7 cellular contexts compared by ENCODE assay signal in genomic region chr4:56976878-56977320, GRCh38. TPM values are rescaled to one million over a fixed set of nuclear protein-coding genes. Genes with fewer than 3 reads are reported as not detected.
DNase-seq lines count a peak whose midpoint lies in the region; ATAC-seq, FAIRE-seq and TF ChIP-seq lines count a peak whose summit lies in the region.

No MANE protein-coding gene starts in this region.

- TF ChIP-seq CTCF in foreskin fibroblast (IDR thresholded peaks at IDR 0.05; ENCODE audit: low read depth, low read length) = no peak
- TF ChIP-seq CTCF in ovary (IDR thresholded peaks at IDR 0.05) = no peak

- TF ChIP-seq POLR2A in GM12892 (IDR thresholded peaks at IDR 0.05; ENCODE audit: low read depth, low read length) (no peak), ovary (IDR thresholded peaks at IDR 0.05) (no peak)

- H3K9me3 Mint-ChIP-seq in activated T-cell treated with anti-CD3 and anti-CD28 coated beads, Interleukin-2, amount 50 U/mL, for 4 hours = no peaks in the 10 kb centered on the region

- H3K27me3 ChIP-seq in HAP-1 (ENCODE audit: low read depth) (no peaks in the 10 kb centered on the region), ovary (no peaks in the 10 kb centered on the region)

- H3K4me3 Mint-ChIP-seq in activated T-cell treated with anti-CD3 and anti-CD28 coated beads, Interleukin-2, amount 50 U/mL, for 4 hours = peak overlapping the region; percentile 99

- intact Hi-C loops in ovary (cut with DNase I) = loop anchor here in 1 of 4 donors (5.0 kb wide), 1 partner anchor 70 kb away; the partner anchor contains the start of gene REST

- peaks cover 31% of the 10 kb centered on the region for H3K36me3 Mint-ChIP-seq in activated T-cell treated with anti-CD3 and anti-CD28 coated beads, Interleukin-2, amount 50 U/mL, for 4 hours (ENCODE audit: insufficient read depth)

- WGBS in ovary, 3 donors = 0% methylated on average over 12 to 45 of the region's 45 CpGs

- DNase-seq in GM12892 (ENCODE audit: insufficient read length) (peak; percentile 38), HAP-1 (ENCODE audit: low spot score in 2 of 2) (peak in 1 of 2 experiments; percentile 47), NCI-H1092 treated with DMSO at 0.1 percent for 48 hours (lab: John Stamatoyannopoulos, UW) (peak; percentile 73), foreskin fibroblast (peak; percentile 12 to 58), ovary (peak in 1 of 5 donors; percentile 28), hepatic stellate cell (ENCODE audit: low spot score) (no peak)
- DNase-seq in activated T-cell treated with anti-CD3 and anti-CD28 coated beads, Interleukin-2, amount 50 U/mL, for 4 hours = peak; percentile 40

- no peaks in the 10 kb centered on the region for H3K27me3 Mint-ChIP-seq in activated T-cell treated with anti-CD3 and anti-CD28 coated beads, Interleukin-2, amount 50 U/mL, for 4 hours (ENCODE audit: low read depth)

- no peak for TF ChIP-seq EP300 in ovary (IDR thresholded peaks at IDR 0.05)

- in situ Hi-C loops in HAP-1 (cut with MboI; ENCODE audit: low sequenced_read_pairs) = no loop called here

- peaks cover 8% of the 10 kb centered on the region for H3K4me1 ChIP-seq in HAP-1
- peaks cover 19% of the 10 kb centered on the region for H3K4me1 ChIP-seq in ovary (ENCODE audit: insufficient read depth)

- ATAC-seq in activated T-cell treated with anti-CD3 and anti-CD28 coated beads, Interleukin-2, amount 50 U/mL, for 4 hours = peak; percentile 41 to 45

- H3K27ac ChIP-seq in ovary = peak overlapping the region in 1 of 2 donors; percentile 88

- H3K4me1 Mint-ChIP-seq in activated T-cell treated with anti-CD3 and anti-CD28 coated beads, Interleukin-2, amount 50 U/mL, for 4 hours (ENCODE audit: low read depth) = peaks cover 61% of the 10 kb centered on the region

- H3K4me3 ChIP-seq in HAP-1 = peak overlapping the region; percentile 96
- peak overlapping the region; percentile 68 to 94 for H3K4me3 ChIP-seq in foreskin fibroblast (ENCODE audit: low read depth in 1 of 2, low read length in 2 of 2)
- peak overlapping the region; percentile 90 for H3K4me3 ChIP-seq in ovary

- no peak for FAIRE-seq in GM12892 (lab: Jason Lieb, UNC)

- H3K9me3 ChIP-seq in HAP-1 = peaks cover 2% of the 10 kb centered on the region
- H3K9me3 ChIP-seq in ovary = no peaks in the 10 kb centered on the region

- H3K36me3 ChIP-seq in HAP-1 (replicated peaks) (peaks cover 29% of the 10 kb centered on the region), ovary (no peaks in the 10 kb centered on the region)

RNA-seq across cellular contexts. Expression of gene NOA1, which starts 0.5 kb away (rescaled TPM):
- polyA plus RNA-seq in GM12892 (2012; ENCODE audit: missing spikeins) = 12.8 TPM
- 10 to 100 TPM; 23.3 to 25.0 (median 24.3) TPM for total RNA-seq in activated T-cell treated with anti-CD3 and anti-CD28 coated beads, Interleukin-2, amount 50 U/mL, for 4 hours
- 10 to 100 TPM; 12.6 to 21.5 (median 18.5) TPM for total RNA-seq in ovary
- 10 to 100 TPM; 16.2 to 19.1 TPM for polyA plus RNA-seq in ovary

RNA-seq across cellular contexts. Expression of gene POLR2B, which starts 1.8 kb away (rescaled TPM):
- polyA plus RNA-seq in GM12892 (2012; ENCODE audit: missing spikeins) = 64.4 TPM
- 100 to 1,000 TPM; 129 to 136 (median 130) TPM for total RNA-seq in activated T-cell treated with anti-CD3 and anti-CD28 coated beads, Interleukin-2, amount 50 U/mL, for 4 hours
- 10 to 100 TPM; 53.3 to 79.4 (median 65.5) TPM for total RNA-seq in ovary
- 10 to 100 TPM; 31.8 to 60.2 TPM for polyA plus RNA-seq in ovary
